ENCODE assay signal across 1 cellular context in the genomic region with DNA sequence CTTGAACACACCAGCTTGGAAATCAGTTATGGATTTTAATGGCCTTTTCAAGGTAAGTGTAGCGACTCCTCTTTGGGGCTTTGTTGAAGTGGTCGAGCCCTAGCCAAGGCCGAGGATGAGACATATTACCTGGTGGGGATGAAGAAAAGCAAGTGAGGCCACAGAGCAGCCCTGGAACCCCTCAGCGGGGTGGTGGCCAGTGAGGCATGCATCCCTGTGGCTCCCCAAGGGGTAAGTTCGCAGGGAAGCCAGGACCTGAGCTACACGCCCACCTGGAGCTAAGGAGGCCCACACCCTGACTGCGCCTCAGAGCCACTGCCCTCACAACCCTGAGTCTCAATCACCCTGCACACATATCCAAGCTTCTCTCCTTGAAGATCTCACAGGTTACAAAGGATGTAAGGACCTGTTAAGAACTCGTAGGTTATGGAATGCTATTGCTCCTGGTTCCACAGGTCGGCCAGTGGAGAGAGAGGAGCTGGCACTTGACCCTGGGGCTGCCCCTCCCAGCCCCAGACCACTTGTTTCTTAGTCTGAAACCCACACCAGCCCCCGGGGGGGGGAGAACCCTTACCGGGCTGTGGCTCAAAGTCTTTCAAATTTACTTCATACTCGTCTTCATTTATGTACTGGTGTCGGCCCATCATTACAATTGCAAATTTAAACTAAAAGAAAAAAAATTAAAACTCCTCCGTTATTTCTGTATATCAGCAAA.
TF ChIP-seq lines count a peak whose summit lies in the region.

No MANE protein-coding gene starts in this region.

TF ChIP-seq in GM12878, 131 proteins besides CTCF, POLR2A, EP300 and RAD21:
- TF ChIP-seq EED (IDR thresholded peaks at IDR 0.05; ENCODE audit: low read depth): no peak
- no peak for TF ChIP-seq PAX5 (IDR thresholded peaks at IDR 0.05; ENCODE audit: borderline replicate concordance, low read depth, low read length)
- no peak for TF ChIP-seq MTA3 (IDR thresholded peaks at IDR 0.05; ENCODE audit: borderline replicate concordance, low read length)
- no peak for TF ChIP-seq BHLHE40 (IDR thresholded peaks at IDR 0.05; ENCODE audit: borderline replicate concordance in 1 of 2, low read depth in 2 of 2, low read length in 1 of 2)
- TF ChIP-seq, protein P1, sequence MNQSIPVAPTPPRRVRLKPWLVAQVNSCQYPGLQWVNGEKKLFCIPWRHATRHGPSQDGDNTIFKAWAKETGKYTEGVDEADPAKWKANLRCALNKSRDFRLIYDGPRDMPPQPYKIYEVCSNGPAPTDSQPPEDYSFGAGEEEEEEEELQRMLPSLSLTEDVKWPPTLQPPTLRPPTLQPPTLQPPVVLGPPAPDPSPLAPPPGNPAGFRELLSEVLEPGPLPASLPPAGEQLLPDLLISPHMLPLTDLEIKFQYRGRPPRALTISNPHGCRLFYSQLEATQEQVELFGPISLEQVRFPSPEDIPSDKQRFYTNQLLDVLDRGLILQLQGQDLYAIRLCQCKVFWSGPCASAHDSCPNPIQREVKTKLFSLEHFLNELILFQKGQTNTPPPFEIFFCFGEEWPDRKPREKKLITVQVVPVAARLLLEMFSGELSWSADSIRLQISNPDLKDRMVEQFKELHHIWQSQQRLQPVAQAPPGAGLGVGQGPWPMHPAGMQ (IDR thresholded peaks at IDR 0.05; ENCODE audit: borderline replicate concordance): no peak
- no peak for TF ChIP-seq RUNX3 (IDR thresholded peaks at IDR 0.05; ENCODE audit: low read length)
- TF ChIP-seq BRCA1 (IDR thresholded peaks at IDR 0.05; ENCODE audit: low read depth, low read length): no peak
- TF ChIP-seq HCFC1 (IDR thresholded peaks at IDR 0.05; ENCODE audit: low read length): no peak
- TF ChIP-seq, protein P2, sequence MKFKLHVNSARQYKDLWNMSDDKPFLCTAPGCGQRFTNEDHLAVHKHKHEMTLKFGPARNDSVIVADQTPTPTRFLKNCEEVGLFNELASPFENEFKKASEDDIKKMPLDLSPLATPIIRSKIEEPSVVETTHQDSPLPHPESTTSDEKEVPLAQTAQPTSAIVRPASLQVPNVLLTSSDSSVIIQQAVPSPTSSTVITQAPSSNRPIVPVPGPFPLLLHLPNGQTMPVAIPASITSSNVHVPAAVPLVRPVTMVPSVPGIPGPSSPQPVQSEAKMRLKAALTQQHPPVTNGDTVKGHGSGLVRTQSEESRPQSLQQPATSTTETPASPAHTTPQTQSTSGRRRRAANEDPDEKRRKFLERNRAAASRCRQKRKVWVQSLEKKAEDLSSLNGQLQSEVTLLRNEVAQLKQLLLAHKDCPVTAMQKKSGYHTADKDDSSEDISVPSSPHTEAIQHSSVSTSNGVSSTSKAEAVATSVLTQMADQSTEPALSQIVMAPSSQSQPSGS (IDR thresholded peaks at IDR 0.05; ENCODE audit: low read length): no peak
- TF ChIP-seq SUZ12 (IDR thresholded peaks at IDR 0.05; ENCODE audit: unreplicated experiment): no peak
- TF ChIP-seq CREB1 (IDR thresholded peaks at IDR 0.05; ENCODE audit: low read depth): no peak
- no peak for TF ChIP-seq FOXK2 (IDR thresholded peaks at IDR 0.05)
- TF ChIP-seq KDM1A (IDR thresholded peaks at IDR 0.05; ENCODE audit: borderline replicate concordance): no peak
- TF ChIP-seq, protein P3, sequence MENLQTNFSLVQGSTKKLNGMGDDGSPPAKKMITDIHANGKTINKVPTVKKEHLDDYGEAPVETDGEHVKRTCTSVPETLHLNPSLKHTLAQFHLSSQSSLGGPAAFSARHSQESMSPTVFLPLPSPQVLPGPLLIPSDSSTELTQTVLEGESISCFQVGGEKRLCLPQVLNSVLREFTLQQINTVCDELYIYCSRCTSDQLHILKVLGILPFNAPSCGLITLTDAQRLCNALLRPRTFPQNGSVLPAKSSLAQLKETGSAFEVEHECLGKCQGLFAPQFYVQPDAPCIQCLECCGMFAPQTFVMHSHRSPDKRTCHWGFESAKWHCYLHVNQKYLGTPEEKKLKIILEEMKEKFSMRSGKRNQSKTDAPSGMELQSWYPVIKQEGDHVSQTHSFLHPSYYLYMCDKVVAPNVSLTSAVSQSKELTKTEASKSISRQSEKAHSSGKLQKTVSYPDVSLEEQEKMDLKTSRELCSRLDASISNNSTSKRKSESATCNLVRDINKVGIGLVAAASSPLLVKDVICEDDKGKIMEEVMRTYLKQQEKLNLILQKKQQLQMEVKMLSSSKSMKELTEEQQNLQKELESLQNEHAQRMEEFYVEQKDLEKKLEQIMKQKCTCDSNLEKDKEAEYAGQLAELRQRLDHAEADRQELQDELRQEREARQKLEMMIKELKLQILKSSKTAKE (IDR thresholded peaks at IDR 0.05; ENCODE audit: low read depth, poor library complexity, severe bottlenecking): no peak
- no peak for TF ChIP-seq RAD51 (IDR thresholded peaks at IDR 0.05)
